24 cellular contexts compared by ENCODE assay signal in genomic region chr3:107657971-107658370, GRCh38.
A peak's percentile ranks its signal among the peaks of the same experiment; 100 is the strongest.
DNase-seq lines count a peak whose midpoint lies in the region; ATAC-seq and TF ChIP-seq lines count a peak whose summit lies in the region.
"Had no signal": no experiment of that assay in that cellular context is flagged by ENCODE, and none has a peak within 500 bp of the region (broad histone marks: within the 10 kb centered on the region; RNA-seq: fewer than 3 reads in every experiment).

No MANE protein-coding gene starts in this region.

- TF ChIP-seq CTCF in fibroblast of mammary gland (conservative IDR thresholded peaks at IDR 0.05; ENCODE audit: control insufficient read depth, insufficient read depth, low read depth, low read length) (no peak), smooth muscle cell (IDR thresholded peaks at IDR 0.05; ENCODE audit: borderline replicate concordance, insufficient read depth, poor library complexity, severe bottlenecking) (no peak)

- H3K36me3 ChIP-seq in SJSA1 (no peaks in the 10 kb centered on the region), smooth muscle cell (ENCODE audit: low read depth) (no peaks in the 10 kb centered on the region)
- H3K36me3 ChIP-seq: suprapubic skin, vagina had no signal

- H3K4me2 ChIP-seq in smooth muscle cell = no peak overlapping the region

- H3K9ac ChIP-seq in smooth muscle cell (ENCODE audit: low read depth) = no peak overlapping the region

- H3K4me1 ChIP-seq in SJSA1 (replicated peaks) (peaks cover 41% of the 10 kb centered on the region), smooth muscle cell (ENCODE audit: low read depth) (peaks cover 13% of the 10 kb centered on the region)

- H3K79me2 ChIP-seq in smooth muscle cell (ENCODE audit: low read depth) = peaks cover 8% of the 10 kb centered on the region

- no peaks in the 10 kb centered on the region for H3F3A ChIP-seq in smooth muscle cell (ENCODE audit: low read depth)

- H3K27me3 ChIP-seq in SJSA1 (replicated peaks) (no peaks in the 10 kb centered on the region), smooth muscle cell (ENCODE audit: low read depth) (no peaks in the 10 kb centered on the region)
- H3K27me3 ChIP-seq: suprapubic skin, vagina had no signal

- no peaks in the 10 kb centered on the region for H3K9me3 ChIP-seq in SJSA1 (replicated peaks)
- no peaks in the 10 kb centered on the region for H3K9me3 ChIP-seq in smooth muscle cell (replicated peaks; ENCODE audit: low read depth)
- H3K9me3 ChIP-seq: suprapubic skin, vagina had no signal

- no peak for ATAC-seq in HG03354 (IDR thresholded peaks at IDR 0.05; ENCODE audit: poor library complexity, severe bottlenecking, unreplicated experiment)
- ATAC-seq: CD8-positive, alpha-beta T cell; natural killer cell had no signal

- H3K4me3 ChIP-seq in SJSA1 = no peak overlapping the region
- H3K4me3 ChIP-seq in fibroblast of mammary gland (ENCODE audit: control insufficient read depth, low read depth, low read length) = no peak overlapping the region
- H3K4me3 ChIP-seq in smooth muscle cell = no peak overlapping the region
- H3K4me3 ChIP-seq: suprapubic skin, vagina had no signal

- H3K27ac ChIP-seq in SJSA1 (peak overlapping the region; percentile 10; the same call in 1 of the 2 replicates), smooth muscle cell (ENCODE audit: low read depth) (no peak overlapping the region)
- H3K27ac ChIP-seq: suprapubic skin, vagina had no signal

- 58% methylated on average over 2 of the region's 2 CpGs for WGBS in smooth muscle cell (ENCODE audit: low lambda C conversion rate)

- H2AFZ ChIP-seq in smooth muscle cell (ENCODE audit: low read depth) = no peak overlapping the region

- DNase-seq in EH (ENCODE audit: low read depth) = peak; percentile 48
- DNase-seq in SJSA1 (ENCODE audit: low read depth in 1 of 2, low spot score in 2 of 2) = no peak
- peak; percentile 79 for DNase-seq in fibroblast of mammary gland (ENCODE audit: low read depth)
- peak; percentile 57 for DNase-seq in renal cortical epithelial cell (ENCODE audit: low read depth)
- DNase-seq in smooth muscle cell (lab: John Stamatoyannopoulos, UW; ENCODE audit: unreplicated experiment) = no peak
- DNase-seq in NCI-H69 (lab: John Stamatoyannopoulos, UW) = no peak
- DNase-seq in cortex of kidney (lab: John Stamatoyannopoulos, UW) = no peak
- DNase-seq: activated CD4-positive, alpha-beta T cell treated with anti-CD3 and anti-CD28 coated beads for 48 hours; activated CD8-positive, alpha-beta memory T cell treated with anti-CD3 and anti-CD28 coated beads, Interleukin-2, amount 50 U/mL, for 48 hours; activated gamma-delta T cell; amniotic stem cell; caudate nucleus; CD8-positive, alpha-beta T cell; effector CD8-positive, alpha-beta T cell; hypothalamus; natural killer cell; NCI-H1092 treated with DMSO at 0.1 percent for 48 hours; NCI-H2081; posterior cingulate gyrus; stimulated activated CD8-positive, alpha-beta memory T cell treated with anti-CD3 and anti-CD28 coated beads, Interleukin-4, amount 100 ng/mL, for 48 hours; SW 1271 had no signal

- H4K20me1 ChIP-seq in smooth muscle cell (ENCODE audit: low read depth) = peaks cover 72% of the 10 kb centered on the region

Comparison
In these comparisons a context has a peak if more than half of its experiments do, and no peak if none do; other contexts are left out.
1. DNase-seq: peak in EH (single experiment), fibroblast of mammary gland (single experiment) and renal cortical epithelial cell (single experiment); none in SJSA1 (0 of 2), smooth muscle cell (single experiment), NCI-H69 (single experiment) and cortex of kidney (single experiment).